In the genomic region with DNA sequence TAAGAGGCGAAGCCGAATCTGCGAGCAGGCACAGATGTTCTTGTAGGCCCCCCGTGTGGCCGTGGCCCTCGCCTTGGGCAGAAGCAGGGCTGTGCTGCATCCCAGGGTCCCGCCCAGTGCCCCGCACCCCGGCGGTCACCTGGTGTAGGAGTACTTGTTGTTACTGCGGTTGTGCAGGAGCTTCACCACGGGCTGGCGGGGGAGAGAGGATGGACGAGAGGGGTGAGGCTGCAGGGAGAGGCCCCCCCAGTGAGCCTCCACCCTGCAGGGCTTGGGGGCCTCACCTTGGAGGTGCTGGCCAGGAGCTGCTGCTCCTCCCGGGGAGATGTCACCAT, we compare ENCODE assay signal across 16 cellular contexts. TPM values are rescaled to one million over a fixed set of nuclear protein-coding genes. Genes with fewer than 3 reads are reported as not detected.
"Had no signal": no experiment of that assay in that cellular context is flagged by ENCODE, and none has a peak within 500 bp of the region (broad histone marks: within the 10 kb centered on the region; RNA-seq: fewer than 3 reads in every experiment).

No MANE protein-coding gene starts in this region.

- H3K27me3 ChIP-seq: adrenal gland, dorsolateral prefrontal cortex, gastrocnemius medialis, heart left ventricle had no signal

- DNase-seq: activated CD4-positive, alpha-beta memory T cell treated with anti-CD3 and anti-CD28 coated beads, Interleukin-2, amount 10 ng/mL, durations not matched to agents 7 days and 5 days; activated CD4-positive, alpha-beta T cell treated with anti-CD3 and anti-CD28 coated beads for 4 hours; activated naive CD4-positive, alpha-beta T cell treated with anti-CD3 and anti-CD28 coated beads, Interleukin-2, amount 50 U/mL, for 16 hours; activated T-cell treated with anti-CD3 and anti-CD28 coated beads, Interleukin-2, amount 50 U/mL, for 24 hours; adrenal gland; erythroblast; gastrocnemius medialis; heart left ventricle; left cardiac atrium; mammary epithelial cell; naive B cell; nucleus accumbens; stimulated activated naive CD8-positive, alpha-beta T cell treated with anti-CD3 and anti-CD28 coated beads, Interleukin-15, amount 100 ng/mL, for 72 hours; T-helper 2 cell had no signal

- H3K36me3 ChIP-seq: gastrocnemius medialis had no signal

- ATAC-seq: gastrocnemius medialis; sciatic nerve; stimulated activated naive CD8-positive, alpha-beta T cell treated with anti-CD3 and anti-CD28 coated beads, Interleukin-15, amount 100 ng/mL, for 72 hours had no signal

- H3K27ac ChIP-seq: adrenal gland, gastrocnemius medialis, heart left ventricle had no signal

- H3K9me3 ChIP-seq: adrenal gland, gastrocnemius medialis, heart left ventricle had no signal

- H3K4me1 ChIP-seq: adrenal gland, gastrocnemius medialis, heart left ventricle had no signal

- H3K4me3 ChIP-seq: adrenal gland, dorsolateral prefrontal cortex, gastrocnemius medialis, heart left ventricle had no signal

RNA-seq across cellular contexts. Expression of a gene that starts 11.4 kb away (rescaled TPM):
- total RNA-seq: gastrocnemius medialis had no signal
